Comparison of ENCODE assay signal across 9 cellular contexts in genomic region chr1:225880636-225881035, GRCh38. TPM values are rescaled to one million over a fixed set of nuclear protein-coding genes. Genes with fewer than 3 reads are reported as not detected.
DNase-seq lines count a peak whose midpoint lies in the region; ATAC-seq, FAIRE-seq and TF ChIP-seq lines count a peak whose summit lies in the region.
"Had no signal": no experiment of that assay in that cellular context is flagged by ENCODE, and none has a peak within 500 bp of the region (broad histone marks: within the 10 kb centered on the region; RNA-seq: fewer than 3 reads in every experiment).

No MANE protein-coding gene starts in this region.

- no peak for ATAC-seq in natural killer cell treated with Interleukin-12 subunit alpha and Interleukin-12 subunit beta and Interleukin-15 and Interleukin-18, amount 100 ng/mL, for 72 hours
- ATAC-seq in GM21737 (IDR thresholded peaks at IDR 0.05; ENCODE audit: unreplicated experiment) (no peak), HG03097 (IDR thresholded peaks at IDR 0.05; ENCODE audit: low FRiP score, unreplicated experiment) (no peak)

- H3K9me3 ChIP-seq in BLaER1 = no peaks in the 10 kb centered on the region
- no peaks in the 10 kb centered on the region for H3K9me3 ChIP-seq in MM.1S (replicated peaks; ENCODE audit: insufficient read depth, low read length)

- no peaks in the 10 kb centered on the region for H3K9me2 ChIP-seq in MM.1S (replicated peaks; ENCODE audit: insufficient read depth, low read length)

- peak overlapping the region; percentile 89 for H3K9ac ChIP-seq in BLaER1
- peak overlapping the region; percentile 89 for H3K9ac ChIP-seq in MM.1S (ENCODE audit: low read length)

- TF ChIP-seq CTCF in MM.1S (IDR thresholded peaks at IDR 0.05; ENCODE audit: low read length) (no peak), GM13976 (IDR thresholded peaks at IDR 0.05; ENCODE audit: borderline replicate concordance, control extremely low read depth, extremely low read depth, insufficient read depth, missing control alignments) (no peak)

- DNase-seq in MM.1S = no peak
- DNase-seq in natural killer cell treated with Interleukin-12 subunit alpha and Interleukin-12 subunit beta and Interleukin-15 and Interleukin-18, amount 100 ng/mL, for 72 hours (ENCODE audit: low spot score) = no peak
- no peak for DNase-seq in urothelium cell line (ENCODE audit: low spot score)
- DNase-seq in GM13976 (ENCODE audit: low spot score) = no peak
- DNase-seq: NCI-H82 had no signal

- H2AFZ ChIP-seq in MM.1S (ENCODE audit: low read length) = no peak overlapping the region

- H3K27me3 ChIP-seq in BLaER1 (peaks cover 18% of the 10 kb centered on the region), MM.1S (replicated peaks; ENCODE audit: insufficient read depth, low read length) (no peaks in the 10 kb centered on the region)

- H3K27ac ChIP-seq in BLaER1 (peak overlapping the region; percentile 94), MM.1S (ENCODE audit: low read length) (peak overlapping the region; percentile 97)

- intact Hi-C loops in dendritic cell treated with granulocyte-macrophage colony-stimulating factor and Interleukin-4, amounts not matched to agents 40 ng/mL and 50 ng/mL, for 4 days (cut with micrococcal nuclease) = loop anchor here (2.0 to 10.0 kb wide), 2 partner anchors 44 to 106 kb away; partner anchors contain the start of genes PYCR2 and SRP9

- H3K27me3 Mint-ChIP-seq in dendritic cell treated with granulocyte-macrophage colony-stimulating factor and Interleukin-4, amounts not matched to agents 40 ng/mL and 50 ng/mL, for 4 days = peaks cover 8% of the 10 kb centered on the region
- no peaks in the 10 kb centered on the region for H3K27me3 Mint-ChIP-seq in natural killer cell treated with Interleukin-12 subunit alpha and Interleukin-12 subunit beta and Interleukin-15 and Interleukin-18, amount 100 ng/mL, for 72 hours

- H3K4me1 Mint-ChIP-seq in dendritic cell treated with granulocyte-macrophage colony-stimulating factor and Interleukin-4, amounts not matched to agents 40 ng/mL and 50 ng/mL, for 4 days (ENCODE audit: low read depth) = peaks cover 52% of the 10 kb centered on the region
- H3K4me1 Mint-ChIP-seq in natural killer cell treated with Interleukin-12 subunit alpha and Interleukin-12 subunit beta and Interleukin-15 and Interleukin-18, amount 100 ng/mL, for 72 hours (ENCODE audit: low read depth in 2 of 2) = peaks cover 32 to 37% of the 10 kb centered on the region in 2 donors

- H3K79me2 ChIP-seq in MM.1S (ENCODE audit: low read length) = peaks cover 81% of the 10 kb centered on the region

- H3K4me1 ChIP-seq in BLaER1 (peaks cover 62% of the 10 kb centered on the region), MM.1S (ENCODE audit: low read length) (peaks cover 55% of the 10 kb centered on the region)

- in situ Hi-C loops in GM13976 (cut with MboI; ENCODE audit: low sequenced_read_pairs, unreplicated experiment) = no loop called here

- no peak for FAIRE-seq in urothelium cell line (lab: Jason Lieb, UNC)

- H3K4me2 ChIP-seq in BLaER1 = peak overlapping the region; percentile 98
- H3K4me2 ChIP-seq in MM.1S (ENCODE audit: low read depth, low read length) = peak overlapping the region; percentile 99

- peaks cover 24% of the 10 kb centered on the region for H3K36me3 Mint-ChIP-seq in dendritic cell treated with granulocyte-macrophage colony-stimulating factor and Interleukin-4, amounts not matched to agents 40 ng/mL and 50 ng/mL, for 4 days (ENCODE audit: low read depth)
- no peaks in the 10 kb centered on the region for H3K36me3 Mint-ChIP-seq in natural killer cell treated with Interleukin-12 subunit alpha and Interleukin-12 subunit beta and Interleukin-15 and Interleukin-18, amount 100 ng/mL, for 72 hours

- peaks cover 23% of the 10 kb centered on the region for H3K36me3 ChIP-seq in BLaER1
- 0 out of 2 replicates have a peak, but pooled peaks cover 10% of the 10 kb centered on the region for H3K36me3 ChIP-seq in MM.1S (replicated peaks; ENCODE audit: insufficient read depth, low read length)

- peaks cover 43% of the 10 kb centered on the region for H3F3A ChIP-seq in MM.1S (ENCODE audit: insufficient read depth, low read length)

- H4K20me1 ChIP-seq in BLaER1 (peaks cover 24% of the 10 kb centered on the region), MM.1S (ENCODE audit: insufficient read depth, low read length) (no peaks in the 10 kb centered on the region)

- H3K9me3 Mint-ChIP-seq in dendritic cell treated with granulocyte-macrophage colony-stimulating factor and Interleukin-4, amounts not matched to agents 40 ng/mL and 50 ng/mL, for 4 days = no peaks in the 10 kb centered on the region
- H3K9me3 Mint-ChIP-seq in natural killer cell treated with Interleukin-12 subunit alpha and Interleukin-12 subunit beta and Interleukin-15 and Interleukin-18, amount 100 ng/mL, for 72 hours = no peaks in the 10 kb centered on the region

- H3K4me3 ChIP-seq in BLaER1 = peak overlapping the region; percentile 93
- H3K4me3 ChIP-seq in MM.1S (ENCODE audit: low read length) = peak overlapping the region; percentile 79

- no peak overlapping the region for H3K27ac Mint-ChIP-seq in dendritic cell treated with granulocyte-macrophage colony-stimulating factor and Interleukin-4, amounts not matched to agents 40 ng/mL and 50 ng/mL, for 4 days
- H3K27ac Mint-ChIP-seq in natural killer cell treated with Interleukin-12 subunit alpha and Interleukin-12 subunit beta and Interleukin-15 and Interleukin-18, amount 100 ng/mL, for 72 hours = peak overlapping the region in 1 of 2 donors; percentile 63

- peak overlapping the region; percentile 95 for H3K4me3 Mint-ChIP-seq in dendritic cell treated with granulocyte-macrophage colony-stimulating factor and Interleukin-4, amounts not matched to agents 40 ng/mL and 50 ng/mL, for 4 days
- H3K4me3 Mint-ChIP-seq in natural killer cell treated with Interleukin-12 subunit alpha and Interleukin-12 subunit beta and Interleukin-15 and Interleukin-18, amount 100 ng/mL, for 72 hours = peak overlapping the region; percentile 90

RNA-seq across cellular contexts. Expression of gene TMEM63A, which starts 1.5 kb away (rescaled TPM):
- 10 to 100 TPM; 42.7 to 53.6 TPM for total RNA-seq in natural killer cell treated with Interleukin-12 subunit alpha and Interleukin-12 subunit beta and Interleukin-15 and Interleukin-18, amount 100 ng/mL, for 72 hours

RNA-seq across cellular contexts. Expression of gene LEFTY1, which starts 8.3 kb away (rescaled TPM):
- total RNA-seq in natural killer cell treated with Interleukin-12 subunit alpha and Interleukin-12 subunit beta and Interleukin-15 and Interleukin-18, amount 100 ng/mL, for 72 hours = not detected

RNA-seq across cellular contexts. Expression of gene PYCR2, which starts 43.4 kb away (rescaled TPM):
- total RNA-seq in natural killer cell treated with Interleukin-12 subunit alpha and Interleukin-12 subunit beta and Interleukin-15 and Interleukin-18, amount 100 ng/mL, for 72 hours = 100 to 1,000 TPM; 102 to 127 TPM
